Comparison of ENCODE assay signal across 26 cellular contexts in genomic region chr14:76057914-76058313, GRCh38.
"Had no signal": no experiment of that assay in that cellular context is flagged by ENCODE, and none has a peak within 500 bp of the region (broad histone marks: within the 10 kb centered on the region; RNA-seq: fewer than 3 reads in every experiment).

No MANE protein-coding gene starts in this region.

- H3K27me3 ChIP-seq: stomach, suprapubic skin, testis, thyroid gland, tibial artery, tibial nerve, transverse colon, upper lobe of left lung, upper lobe of right lung, uterus, vagina had no signal

- H3K27ac ChIP-seq: stomach, suprapubic skin, testis, thoracic aorta, thyroid gland, tibial artery, tibial nerve, transverse colon, upper lobe of left lung, upper lobe of right lung, uterus, vagina had no signal

- H3K4me3 ChIP-seq: stomach, suprapubic skin, testis, thoracic aorta, thyroid gland, tibial artery, tibial nerve, transverse colon, upper lobe of left lung, upper lobe of right lung, uterus, vagina had no signal

- DNase-seq: stimulated activated CD4-positive, alpha-beta T cell treated with anti-CD3 and anti-CD28 coated beads, Interleukin-2, amount 100 ng/mL, for 48 hours; stimulated activated CD4-positive, alpha-beta T cell treated with anti-CD3 and anti-CD28 coated beads, Interleukin-4, amount 100 ng/mL, for 1 hour; stimulated activated CD4-positive, alpha-beta T cell treated with anti-CD3 and anti-CD28 coated beads, Interleukin-4, amount 100 ng/mL, for 24 hours; stimulated activated CD4-positive, alpha-beta T cell treated with anti-CD3 and anti-CD28 coated beads, Interleukin-4, amount 100 ng/mL, for 4 hours; stimulated activated CD8-positive, alpha-beta memory T cell treated with anti-CD3 and anti-CD28 coated beads, Interleukin-4, amount 100 ng/mL, for 48 hours; stimulated activated naive B cell treated with anti-CD40 and anti-IgM and Interleukin-4, amounts not matched to agents 10 μg/mL and 1 μg/mL and 100 μg/mL, for 72 hours; stimulated activated naive CD4-positive, alpha-beta T cell; stimulated activated naive CD4-positive, alpha-beta T cell treated with Interleukin-2 at 50 U/mL for 16 hours; stimulated activated naive CD8-positive, alpha-beta T cell treated with anti-CD3 and anti-CD28 coated beads, Interleukin-15, amount 100 ng/mL, for 72 hours; stimulated activated naive CD8-positive, alpha-beta T cell treated with anti-CD3 and anti-CD28 coated beads, Interleukin-15, Interleukin-2, amounts not matched to agents 100 U/mL and 50 U/mL, for 24 hours; stomach; substantia nigra; testis; thyroid gland; tibial artery; transverse colon; trophoblast cell; upper lobe of left lung; upper lobe of right lung; uterus had no signal

- ATAC-seq: stimulated activated effector memory CD8-positive, alpha-beta T cell treated with anti-CD3 and anti-CD28 coated beads, Interleukin-12 subunit alpha, Interleukin-12 subunit beta, amount 100 ng/mL, for 72 hours; stimulated activated memory B cell treated with anti-CD40 and anti-IgM and Interleukin-4, amounts not matched to agents 10 μg/mL and 1 μg/mL and 100 μg/mL, for 72 hours; stimulated activated naive B cell treated with anti-CD40 and anti-IgM and Interleukin-4, amounts not matched to agents 10 μg/mL and 1 μg/mL and 100 μg/mL, for 72 hours; stimulated activated naive CD8-positive, alpha-beta T cell treated with anti-CD3 and anti-CD28 coated beads, Interleukin-15, amount 100 ng/mL, for 72 hours; stimulated activated naive CD8-positive, alpha-beta T cell treated with anti-CD3 and anti-CD28 coated beads, Interleukin-15, Interleukin-2, amounts not matched to agents 100 U/mL and 50 U/mL, for 24 hours; upper lobe of right lung had no signal

- H3K4me1 ChIP-seq: stomach, suprapubic skin, testis, thyroid gland, tibial artery, tibial nerve, transverse colon, upper lobe of left lung, upper lobe of right lung, uterus, vagina had no signal

- H3K9me3 ChIP-seq: stomach, suprapubic skin, testis, thoracic aorta, thyroid gland, tibial artery, tibial nerve, transverse colon, upper lobe of left lung, upper lobe of right lung, uterus, vagina had no signal

- H3K36me3 ChIP-seq: thoracic aorta, uterus had no signal
